ENCODE assay signal across 1 cellular context in genomic region chr13:99495478-99496321, GRCh38.
TF ChIP-seq lines count a peak whose summit lies in the region.

No MANE protein-coding gene starts in this region.

TF ChIP-seq in SK-N-SH treated with all-trans-retinoic acid at 6 μM for 48 hours, 23 proteins besides CTCF, POLR2A, EP300 and RAD21 (continued from another document):
- no peak for TF ChIP-seq BACH2 (CRISPR knock-in tag; IDR thresholded peaks at IDR 0.05; ENCODE audit: borderline replicate concordance)
- no peak for TF ChIP-seq RARB (CRISPR knock-in tag; IDR thresholded peaks at IDR 0.05)
- TF ChIP-seq ARNTL (CRISPR knock-in tag; IDR thresholded peaks at IDR 0.05; ENCODE audit: borderline replicate concordance, low read depth) = no peak
- TF ChIP-seq TCF4 (CRISPR knock-in tag; IDR thresholded peaks at IDR 0.05; ENCODE audit: borderline replicate concordance) = no peak
- TF ChIP-seq POU6F1 (CRISPR knock-in tag; IDR thresholded peaks at IDR 0.05; ENCODE audit: borderline replicate concordance, low read depth) = no peak
TF ChIP-seq in SK-N-SH treated with all-trans-retinoic acid at 6 μM for 48 hours: peak in this region for 0.
